In the genomic region with DNA sequence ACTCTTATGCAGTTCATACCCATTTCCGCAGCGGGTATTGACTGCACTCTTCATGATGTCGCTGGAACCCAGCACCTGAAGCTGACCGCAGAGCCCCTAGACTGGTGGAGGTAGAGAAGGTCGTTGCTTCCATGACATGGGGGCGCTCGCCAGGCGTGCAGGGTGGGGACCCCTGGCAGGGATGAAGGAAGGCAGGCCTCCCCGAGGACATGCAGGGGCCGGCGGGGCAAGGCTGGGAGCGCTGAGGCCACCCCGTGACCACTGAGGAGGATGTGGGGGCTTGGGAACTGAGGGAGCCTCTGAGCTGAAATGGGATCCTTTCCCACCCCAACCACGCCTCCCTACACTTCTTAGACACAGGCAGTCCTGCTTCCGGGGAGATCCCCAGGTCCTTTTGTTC, we compare ENCODE assay signal across 17 cellular contexts.
DNase-seq lines count a peak whose midpoint lies in the region; ATAC-seq and TF ChIP-seq lines count a peak whose summit lies in the region.
"Had no signal": no experiment of that assay in that cellular context is flagged by ENCODE, and none has a peak within 500 bp of the region (broad histone marks: within the 10 kb centered on the region; RNA-seq: fewer than 3 reads in every experiment).

No MANE protein-coding gene starts in this region.

- no peaks in the 10 kb centered on the region for H3K4me1 ChIP-seq in HAP-1
- H3K4me1 ChIP-seq in PC-9 (replicated peaks; ENCODE audit: insufficient read depth), result no peaks in the 10 kb centered on the region
- H3K4me1 ChIP-seq: BE2C had no signal

- CTCF ChIA-PET in WTC11 (lab: Charles Lee) (interaction anchor here (0.8 to 1.9 kb wide), 4 partner anchors 32 to 58 kb away, joined by 3 to 5 read pairs (median 4); no protein-coding TSS in a partner anchor), PC-9 (lab: Charles Lee) (no interaction called here)

- intact Hi-C loops in PC-9 (cut with micrococcal nuclease; ENCODE audit: unreplicated experiment), result no loop called here

- TF ChIP-seq CTCF in WTC11 (IDR thresholded peaks at IDR 0.05) (no peak), PC-9 (conservative IDR thresholded peaks at IDR 0.05) (no peak)

- no peaks in the 10 kb centered on the region for H3K27me3 ChIP-seq in HAP-1 (ENCODE audit: low read depth)
- H3K27me3 ChIP-seq in PC-9 (ENCODE audit: insufficient read depth, low read depth), result peaks cover 29% of the 10 kb centered on the region
- H3K27me3 ChIP-seq: BE2C had no signal

- no peak overlapping the region for H3K27ac ChIP-seq in PC-9
- H3K27ac ChIP-seq: HL-60 had no signal

- H3K4me3 ChIP-seq in HAP-1 (no peak overlapping the region), PC-9 (no peak overlapping the region)

- H3K36me3 ChIP-seq in HAP-1 (replicated peaks) (no peaks in the 10 kb centered on the region), PC-9 (ENCODE audit: low read depth) (no peaks in the 10 kb centered on the region)
- H3K36me3 ChIP-seq: BE2C had no signal

- in situ Hi-C loops in HAP-1 (cut with MboI; ENCODE audit: low sequenced_read_pairs), result no loop called here

- H3K79me2 ChIP-seq in PC-9 (ENCODE audit: low read depth), result no peaks in the 10 kb centered on the region

- 0 out of 2 replicates have a peak, but pooled peaks cover 3% of the 10 kb centered on the region for H3K36me3 Mint-ChIP-seq in WTC11
- H3K36me3 Mint-ChIP-seq: CD4-positive, CD25-positive, alpha-beta regulatory T cell; CD8-positive, alpha-beta memory T cell had no signal

- DNase-seq in DMS153 (lab: John Stamatoyannopoulos, UW), result peak; percentile 13
- peak; percentile 40 for DNase-seq in DMS153 treated with DMSO at 0.1 percent for 48 hours (lab: John Stamatoyannopoulos, UW; ENCODE audit: unreplicated experiment)
- no peak for DNase-seq in WTC11 (ENCODE audit: low spot score)
- peak; percentile 3 for DNase-seq in retina
- no peak for DNase-seq in islet precursor cell
- DNase-seq in HAP-1 (ENCODE audit: low spot score in 2 of 2), result no peak
- no peak for DNase-seq in PC-9
- DNase-seq: ACHN; BE2C; C1 segment of cervical spinal cord; CD4-positive, CD25-positive, alpha-beta regulatory T cell; CD8-positive, alpha-beta memory T cell; COR-L47; GF-D8; GOT3; HCEC 1CT had no signal

- H2AFZ ChIP-seq in PC-9, result no peak overlapping the region

- no peaks in the 10 kb centered on the region for H3K9me2 ChIP-seq in PC-9 (ENCODE audit: insufficient read depth)

- peaks cover 6% of the 10 kb centered on the region for H3K9me3 Mint-ChIP-seq in WTC11
- H3K9me3 Mint-ChIP-seq: CD8-positive, alpha-beta memory T cell had no signal

- POLR2A ChIA-PET in WTC11 (lab: Charles Lee), result no interaction called here
- POLR2A ChIA-PET in PC-9 (lab: Charles Lee; ENCODE audit: unreplicated experiment), result no interaction called here

- H3K9me3 ChIP-seq in HAP-1 (no peaks in the 10 kb centered on the region; the same call in 1 of the 2 replicates), PC-9 (ENCODE audit: insufficient read depth, low read depth) (no peaks in the 10 kb centered on the region)
- H3K9me3 ChIP-seq: BE2C had no signal

- H3K4me2 ChIP-seq in PC-9, result no peak overlapping the region

- peaks cover 5% of the 10 kb centered on the region for H3K4me1 Mint-ChIP-seq in WTC11
- H3K4me1 Mint-ChIP-seq: CD4-positive, CD25-positive, alpha-beta regulatory T cell; CD8-positive, alpha-beta memory T cell had no signal

- H3F3A ChIP-seq in PC-9 (ENCODE audit: insufficient read depth, low read depth), result no peaks in the 10 kb centered on the region

- 0 out of 2 replicates have a peak, but pooled peaks cover 2% of the 10 kb centered on the region for H3K27me3 Mint-ChIP-seq in WTC11 (ENCODE audit: low read depth)
- H3K27me3 Mint-ChIP-seq: CD4-positive, CD25-positive, alpha-beta regulatory T cell had no signal

- H3K4me3 Mint-ChIP-seq in WTC11, result no peak overlapping the region
- H3K4me3 Mint-ChIP-seq: CD4-positive, CD25-positive, alpha-beta regulatory T cell; CD8-positive, alpha-beta memory T cell had no signal

- no peak overlapping the region for H3K27ac Mint-ChIP-seq in WTC11
- H3K27ac Mint-ChIP-seq: CD8-positive, alpha-beta memory T cell had no signal

- H4K20me1 ChIP-seq in PC-9 (ENCODE audit: insufficient read depth), result no peaks in the 10 kb centered on the region

- ATAC-seq in WTC11, result 0 out of 2 replicates have a peak, but pooled peaks have one; percentile 18

- no TSS peak for BruUV-seq in PC-9 (replicated peaks; lab: Mats Ljungman, UMichigan)

TF ChIP-seq in WTC11, 78 proteins besides CTCF, POLR2A, EP300 and RAD21:
- TF ChIP-seq GRHL2 (CRISPR knock-in tag; IDR thresholded peaks at IDR 0.05; ENCODE audit: insufficient replicate concordance, severe bottlenecking) (no peak), ATF2 (CRISPR knock-in tag; IDR thresholded peaks at IDR 0.05; ENCODE audit: borderline replicate concordance, low read depth) (no peak), ERG (CRISPR knock-in tag; IDR thresholded peaks at IDR 0.05) (no peak), TEAD1 (CRISPR knock-in tag; IDR thresholded peaks at IDR 0.05) (no peak), JUN (CRISPR knock-in tag; IDR thresholded peaks at IDR 0.05) (no peak), ZNF396 (CRISPR knock-in tag; IDR thresholded peaks at IDR 0.05; ENCODE audit: borderline replicate concordance) (no peak), PRRX2 (CRISPR knock-in tag; IDR thresholded peaks at IDR 0.05) (no peak), NR2C2 (CRISPR knock-in tag; IDR thresholded peaks at IDR 0.05) (no peak), ZNF423 (CRISPR knock-in tag; IDR thresholded peaks at IDR 0.05) (no peak)
- TF ChIP-seq, protein P1, sequence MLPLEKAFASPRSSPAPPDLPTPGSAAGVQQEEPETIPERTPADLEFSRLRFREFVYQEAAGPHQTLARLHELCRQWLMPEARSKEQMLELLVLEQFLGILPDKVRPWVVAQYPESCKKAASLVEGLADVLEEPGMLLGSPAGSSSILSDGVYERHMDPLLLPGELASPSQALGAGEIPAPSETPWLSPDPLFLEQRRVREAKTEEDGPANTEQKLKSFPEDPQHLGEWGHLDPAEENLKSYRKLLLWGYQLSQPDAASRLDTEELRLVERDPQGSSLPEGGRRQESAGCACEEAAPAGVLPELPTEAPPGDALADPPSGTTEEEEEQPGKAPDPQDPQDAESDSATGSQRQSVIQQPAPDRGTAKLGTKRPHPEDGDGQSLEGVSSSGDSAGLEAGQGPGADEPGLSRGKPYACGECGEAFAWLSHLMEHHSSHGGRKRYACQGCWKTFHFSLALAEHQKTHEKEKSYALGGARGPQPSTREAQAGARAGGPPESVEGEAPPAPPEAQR (CRISPR knock-in tag; IDR thresholded peaks at IDR 0.05), result no peak
TF ChIP-seq in WTC11: peak in this region for 0.

Comparison
In these comparisons a context has a peak if more than half of its experiments do, and no peak if none do; other contexts are left out.
1. DNase-seq: peak in DMS153 (single experiment), DMS153 treated with DMSO at 0.1 percent for 48 hours (single experiment) and retina (single experiment); none in WTC11 (single experiment), islet precursor cell (single experiment), HAP-1 (0 of 2) and PC-9 (0 of 2).